18 cellular contexts compared by ENCODE assay signal in the genomic region with DNA sequence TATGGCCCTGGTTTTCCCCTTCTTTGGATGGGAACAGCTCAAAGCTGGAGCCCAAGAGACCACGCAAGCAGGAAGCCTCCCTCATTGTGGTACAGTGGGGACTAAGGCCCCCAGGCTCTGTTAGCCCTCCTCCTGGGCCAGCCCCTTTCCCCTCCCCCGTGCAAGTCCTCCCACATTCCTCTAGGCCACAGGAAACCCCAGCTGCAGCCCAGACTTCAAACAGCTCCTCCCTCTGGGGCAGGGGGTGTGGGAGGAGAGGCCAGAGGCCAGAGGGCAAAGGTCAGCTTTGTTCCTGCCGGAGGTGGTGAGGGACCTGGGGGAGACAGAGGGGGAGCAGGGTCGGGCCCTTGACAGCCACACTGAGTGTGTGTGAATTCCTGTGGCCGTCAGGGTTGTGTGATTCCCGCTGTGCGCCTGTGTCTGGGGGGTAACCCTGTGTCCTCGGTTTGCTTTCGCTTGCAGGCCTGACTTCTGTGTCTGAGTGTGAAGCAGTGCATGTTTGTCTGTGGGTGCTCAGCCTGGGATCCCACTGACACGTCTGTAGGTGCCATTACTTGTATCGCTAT. TPM values are rescaled to one million over a fixed set of nuclear protein-coding genes. Genes with fewer than 3 reads are reported as not detected.
A peak's percentile ranks its signal among the peaks of the same experiment; 100 is the strongest.
DNase-seq lines count a peak whose midpoint lies in the region; ATAC-seq and TF ChIP-seq lines count a peak whose summit lies in the region.
"Had no signal": no experiment of that assay in that cellular context is flagged by ENCODE, and none has a peak within 500 bp of the region (broad histone marks: within the 10 kb centered on the region; RNA-seq: fewer than 3 reads in every experiment).

No MANE protein-coding gene starts in this region.

- no peak for TF ChIP-seq CTCF in left ventricle myocardium inferior (IDR thresholded peaks at IDR 0.05; ENCODE audit: borderline replicate concordance)
- no peak for TF ChIP-seq CTCF in WTC11 (IDR thresholded peaks at IDR 0.05)

- H3K27ac ChIP-seq in left ventricle myocardium inferior (replicated peaks): no peak overlapping the region
- H3K27ac ChIP-seq: A549, body of pancreas, thoracic aorta had no signal

- no peaks in the 10 kb centered on the region for H3K36me3 Mint-ChIP-seq in WTC11

- no peaks in the 10 kb centered on the region; the same call in none of the 2 replicates for H3K27me3 Mint-ChIP-seq in WTC11 (ENCODE audit: low read depth)

- POLR2A ChIA-PET in WTC11 (lab: Charles Lee): interaction anchor here (0.6 to 3.9 kb wide), 6 partner anchors 10 to 204 kb away, joined by 3 to 21 read pairs (median 5); no protein-coding TSS in a partner anchor

- peak; percentile 42 for DNase-seq in Right ventricle myocardium superior
- DNase-seq in left ventricle myocardium inferior: no peak
- peak; percentile 77 for DNase-seq in WTC11 (ENCODE audit: low spot score)
- peak; percentile 95 for DNase-seq in islet precursor cell
- DNase-seq in germinal center (ENCODE audit: low spot score): no peak
- no peak for DNase-seq in activated CD8-positive, alpha-beta memory T cell treated with anti-CD3 and anti-CD28 coated beads for 24 hours
- no peak for DNase-seq in putamen (ENCODE audit: low spot score)
- DNase-seq: activated CD4-positive, alpha-beta memory T cell treated with anti-CD3 and anti-CD28 coated beads, Interleukin-2, amount 10 ng/mL, durations not matched to agents 7 days and 5 days; activated effector memory CD4-positive, alpha-beta T cell treated with Interleukin-2 at 50 U/mL for 16 hours; body of pancreas; Calu3; NCI-H226; occipital lobe; stimulated activated CD4-positive, alpha-beta T cell treated with anti-CD3 and anti-CD28 coated beads, Interleukin-12 subunit alpha, Interleukin-12 subunit beta, amount 100 ng/mL, for 4 hours; T-helper 9 cell had no signal

- H3K36me3 ChIP-seq in left ventricle myocardium inferior: no peaks in the 10 kb centered on the region
- H3K36me3 ChIP-seq: thoracic aorta had no signal

- H3K27ac Mint-ChIP-seq in WTC11: no peak overlapping the region
- H3K27ac Mint-ChIP-seq: activated CD4-positive, alpha-beta memory T cell treated with anti-CD3 and anti-CD28 coated beads, Interleukin-2, amount 10 ng/mL, durations not matched to agents 7 days and 5 days had no signal

- intact Hi-C loops in Right ventricle myocardium superior (cut with DNase I): loop anchor here (5.0 kb wide), 2 partner anchors 205 to 310 kb away; no protein-coding TSS in a partner anchor
- intact Hi-C loops in left ventricle myocardium inferior (cut with micrococcal nuclease): loop anchor here (2.0 to 5.0 kb wide), 2 partner anchors 209 to 305 kb away; no protein-coding TSS in a partner anchor

- H3K9me3 Mint-ChIP-seq in WTC11: no peaks in the 10 kb centered on the region
- H3K9me3 Mint-ChIP-seq: activated CD4-positive, alpha-beta memory T cell treated with anti-CD3 and anti-CD28 coated beads, Interleukin-2, amount 10 ng/mL, durations not matched to agents 7 days and 5 days had no signal

- H3K4me1 Mint-ChIP-seq in WTC11: peaks cover 32% of the 10 kb centered on the region

- no peaks in the 10 kb centered on the region for H3K27me3 ChIP-seq in left ventricle myocardium inferior (ENCODE audit: low read depth)
- H3K27me3 ChIP-seq: body of pancreas had no signal

- H3K4me1 ChIP-seq in left ventricle myocardium inferior: peaks cover 48% of the 10 kb centered on the region

- H3K4me3 Mint-ChIP-seq in WTC11: no peak overlapping the region
- H3K4me3 Mint-ChIP-seq: activated CD4-positive, alpha-beta memory T cell treated with anti-CD3 and anti-CD28 coated beads, Interleukin-2, amount 10 ng/mL, durations not matched to agents 7 days and 5 days had no signal

- no peak overlapping the region for H3K4me3 ChIP-seq in left ventricle myocardium inferior
- H3K4me3 ChIP-seq: A549, body of pancreas, thoracic aorta had no signal

- no peaks in the 10 kb centered on the region for H3K9me3 ChIP-seq in left ventricle myocardium inferior (replicated peaks)
- H3K9me3 ChIP-seq: A549, body of pancreas, thoracic aorta had no signal

- CTCF ChIA-PET in WTC11 (lab: Charles Lee): interaction anchor here (0.6 to 16.7 kb wide), 51 partner anchors 8 to 311 kb away, joined by 3 to 376 read pairs (median 8); a partner anchor contains a TSS

- ATAC-seq in Right ventricle myocardium superior (ENCODE audit: poor library complexity) (no peak), WTC11 (peak; percentile 33), HG02870 (IDR thresholded peaks at IDR 0.05; ENCODE audit: unreplicated experiment) (no peak)
- ATAC-seq: body of pancreas had no signal

TF ChIP-seq in WTC11, 78 proteins besides CTCF, POLR2A, EP300 and RAD21:
- TF ChIP-seq, protein P1, sequence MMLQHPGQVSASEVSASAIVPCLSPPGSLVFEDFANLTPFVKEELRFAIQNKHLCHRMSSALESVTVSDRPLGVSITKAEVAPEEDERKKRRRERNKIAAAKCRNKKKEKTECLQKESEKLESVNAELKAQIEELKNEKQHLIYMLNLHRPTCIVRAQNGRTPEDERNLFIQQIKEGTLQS (CRISPR knock-in tag; conservative IDR thresholded peaks at IDR 0.05): no peak
- TF ChIP-seq, protein P2, sequence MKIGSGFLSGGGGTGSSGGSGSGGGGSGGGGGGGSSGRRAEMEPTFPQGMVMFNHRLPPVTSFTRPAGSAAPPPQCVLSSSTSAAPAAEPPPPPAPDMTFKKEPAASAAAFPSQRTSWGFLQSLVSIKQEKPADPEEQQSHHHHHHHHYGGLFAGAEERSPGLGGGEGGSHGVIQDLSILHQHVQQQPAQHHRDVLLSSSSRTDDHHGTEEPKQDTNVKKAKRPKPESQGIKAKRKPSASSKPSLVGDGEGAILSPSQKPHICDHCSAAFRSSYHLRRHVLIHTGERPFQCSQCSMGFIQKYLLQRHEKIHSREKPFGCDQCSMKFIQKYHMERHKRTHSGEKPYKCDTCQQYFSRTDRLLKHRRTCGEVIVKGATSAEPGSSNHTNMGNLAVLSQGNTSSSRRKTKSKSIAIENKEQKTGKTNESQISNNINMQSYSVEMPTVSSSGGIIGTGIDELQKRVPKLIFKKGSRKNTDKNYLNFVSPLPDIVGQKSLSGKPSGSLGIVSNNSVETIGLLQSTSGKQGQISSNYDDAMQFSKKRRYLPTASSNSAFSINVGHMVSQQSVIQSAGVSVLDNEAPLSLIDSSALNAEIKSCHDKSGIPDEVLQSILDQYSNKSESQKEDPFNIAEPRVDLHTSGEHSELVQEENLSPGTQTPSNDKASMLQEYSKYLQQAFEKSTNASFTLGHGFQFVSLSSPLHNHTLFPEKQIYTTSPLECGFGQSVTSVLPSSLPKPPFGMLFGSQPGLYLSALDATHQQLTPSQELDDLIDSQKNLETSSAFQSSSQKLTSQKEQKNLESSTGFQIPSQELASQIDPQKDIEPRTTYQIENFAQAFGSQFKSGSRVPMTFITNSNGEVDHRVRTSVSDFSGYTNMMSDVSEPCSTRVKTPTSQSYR (CRISPR knock-in tag; IDR thresholded peaks at IDR 0.05): peak; percentile 82
- TF ChIP-seq GABPB1 (CRISPR knock-in tag; IDR thresholded peaks at IDR 0.05): peak; percentile 69; the same call in 1 of the 2 replicates
- peak; percentile 85 for TF ChIP-seq TEAD1 (CRISPR knock-in tag; IDR thresholded peaks at IDR 0.05)
- 0 out of 2 replicates have a peak, but pooled peaks have one; percentile 23 for TF ChIP-seq ETV6 (CRISPR knock-in tag; IDR thresholded peaks at IDR 0.05)
- TF ChIP-seq IRF2 (CRISPR knock-in tag; IDR thresholded peaks at IDR 0.05; ENCODE audit: borderline replicate concordance, low read depth): no peak
- no peak for TF ChIP-seq ESRRA (CRISPR knock-in tag; IDR thresholded peaks at IDR 0.05; ENCODE audit: borderline replicate concordance)
- peak; percentile 94 for TF ChIP-seq NR2C2 (CRISPR knock-in tag; IDR thresholded peaks at IDR 0.05)
- TF ChIP-seq, protein P3, sequence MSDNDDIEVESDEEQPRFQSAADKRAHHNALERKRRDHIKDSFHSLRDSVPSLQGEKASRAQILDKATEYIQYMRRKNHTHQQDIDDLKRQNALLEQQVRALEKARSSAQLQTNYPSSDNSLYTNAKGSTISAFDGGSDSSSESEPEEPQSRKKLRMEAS (CRISPR knock-in tag; IDR thresholded peaks at IDR 0.05): peak; percentile 49; the same call in 1 of the 2 replicates
- TF ChIP-seq ZNF263 (CRISPR knock-in tag; IDR thresholded peaks at IDR 0.05; ENCODE audit: low read depth): peak; percentile 61; the same call in 1 of the 2 replicates
- no peak for TF ChIP-seq ZBTB21 (CRISPR knock-in tag; IDR thresholded peaks at IDR 0.05; ENCODE audit: borderline replicate concordance)
- peak; percentile 65; the same call in 1 of the 2 replicates for TF ChIP-seq SP1 (CRISPR knock-in tag; conservative IDR thresholded peaks at IDR 0.05)
- no peak for TF ChIP-seq NFATC4 (CRISPR knock-in tag; IDR thresholded peaks at IDR 0.05)

RNA-seq across cellular contexts. Expression of a gene that starts 3.4 kb away (rescaled TPM):
- total RNA-seq in Right ventricle myocardium superior: 47.4 TPM
- 40.1 TPM for total RNA-seq in left ventricle myocardium inferior
- 31.6 to 49.0 TPM (median 32.6 TPM) in 3 replicates for total RNA-seq in WTC11 (2021)

RNA-seq across cellular contexts. Expression of a gene that starts 27.7 kb away (rescaled TPM):
- total RNA-seq in Right ventricle myocardium superior (3.7 TPM), left ventricle myocardium inferior (3.5 TPM), WTC11 (2021) (0.30 to 0.77 TPM (median 0.46 TPM) in 3 replicates)
- total RNA-seq: activated CD4-positive, alpha-beta memory T cell treated with anti-CD3 and anti-CD28 coated beads, Interleukin-2, amount 10 ng/mL, durations not matched to agents 7 days and 5 days; Calu3 had no signal

Comparison
In these comparisons a context has a peak if more than half of its experiments do, and no peak if none do; other contexts are left out.
1. DNase-seq: peak in Right ventricle myocardium superior (single experiment), WTC11 (single experiment) and islet precursor cell (single experiment); none in left ventricle myocardium inferior (single experiment), germinal center (single experiment), activated CD8-positive, alpha-beta memory T cell treated with anti-CD3 and anti-CD28 coated beads for 24 hours (single experiment) and putamen (single experiment).